ENCODE assay signal across 16 cellular contexts in the genomic region with DNA sequence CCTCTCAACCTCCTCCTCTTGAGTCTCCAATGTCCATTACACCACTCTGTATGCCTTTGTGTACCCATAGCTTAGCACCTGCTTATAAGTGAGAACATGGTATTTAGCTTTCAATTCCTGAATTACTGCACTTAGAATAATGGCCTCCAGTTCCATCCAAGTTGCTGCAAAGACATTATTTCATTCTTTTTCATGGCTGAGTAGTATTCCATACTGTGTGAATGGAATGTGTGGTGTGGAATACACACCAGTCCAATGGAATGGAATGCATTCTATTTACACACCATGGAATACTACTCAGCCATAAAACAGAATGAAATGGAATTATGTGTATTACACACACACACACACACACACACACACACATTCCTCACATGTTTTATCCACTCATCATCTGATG.
DNase-seq lines count a peak whose midpoint lies in the region; ATAC-seq and TF ChIP-seq lines count a peak whose summit lies in the region.
"Had no signal": no experiment of that assay in that cellular context is flagged by ENCODE, and none has a peak within 500 bp of the region (broad histone marks: within the 10 kb centered on the region; RNA-seq: fewer than 3 reads in every experiment).

No MANE protein-coding gene starts in this region.

- peaks cover 44% of the 10 kb centered on the region for H3K36me3 Mint-ChIP-seq in stimulated activated naive CD8-positive, alpha-beta T cell treated with anti-CD3 and anti-CD28 coated beads, Interleukin-15, Interleukin-2, amounts not matched to agents 100 ng/mL and 50 ng/mL, for 24 hours (ENCODE audit: low read depth)
- peaks cover 9% of the 10 kb centered on the region for H3K36me3 Mint-ChIP-seq in memory B cell
- H3K36me3 Mint-ChIP-seq: CD14-positive monocyte had no signal

- H3K27ac ChIP-seq in left lung (no peak overlapping the region), GM23248 (no peak overlapping the region)
- H3K27ac ChIP-seq: BLaER1, HL-60 had no signal

- TF ChIP-seq CTCF in left lung (IDR thresholded peaks at IDR 0.05), result no peak

- intact Hi-C loops in left lung (cut with DNase I), result no loop called here

- in situ Hi-C loops in GM23248 (cut with MboI), result no loop called here

- no peak for ATAC-seq in stimulated activated naive CD8-positive, alpha-beta T cell treated with anti-CD3 and anti-CD28 coated beads, Interleukin-15, Interleukin-2, amounts not matched to agents 100 U/mL and 50 U/mL, for 24 hours
- ATAC-seq in memory B cell (ENCODE audit: low read depth) (no peak), left lung (no peak)
- ATAC-seq: CD8-positive, alpha-beta T cell had no signal

- no peak for DNase-seq in stimulated activated naive CD8-positive, alpha-beta T cell treated with anti-CD3 and anti-CD28 coated beads, Interleukin-15, Interleukin-2, amounts not matched to agents 100 U/mL and 50 U/mL, for 24 hours
- DNase-seq in memory B cell (ENCODE audit: low spot score in 2 of 2) (no peak), NCI-H146 (lab: John Stamatoyannopoulos, UW) (no peak), left lung (no peak), GM23248 (no peak)
- DNase-seq: ACHN; Calu3; CD8-positive, alpha-beta T cell; DMS79 treated with DMSO at 0.1 percent for 48 hours; GF-D8; H9 had no signal

- no peak overlapping the region for H3K9ac ChIP-seq in GM23248
- H3K9ac ChIP-seq: BLaER1 had no signal

- H3K9me3 Mint-ChIP-seq in stimulated activated naive CD8-positive, alpha-beta T cell treated with anti-CD3 and anti-CD28 coated beads, Interleukin-15, Interleukin-2, amounts not matched to agents 100 ng/mL and 50 ng/mL, for 24 hours, result peaks cover 2% of the 10 kb centered on the region
- peaks cover 1% of the 10 kb centered on the region for H3K9me3 Mint-ChIP-seq in memory B cell
- H3K9me3 Mint-ChIP-seq: CD14-positive monocyte had no signal

- H4K20me1 ChIP-seq in GM23248 (ENCODE audit: insufficient read depth), result no peaks in the 10 kb centered on the region

- H3K36me3 ChIP-seq in left lung (no peaks in the 10 kb centered on the region), GM23248 (ENCODE audit: low read depth) (no peaks in the 10 kb centered on the region)

- peak overlapping the region; percentile 66 for H3K27ac Mint-ChIP-seq in stimulated activated naive CD8-positive, alpha-beta T cell treated with anti-CD3 and anti-CD28 coated beads, Interleukin-15, Interleukin-2, amounts not matched to agents 100 ng/mL and 50 ng/mL, for 24 hours
- H3K27ac Mint-ChIP-seq in memory B cell, result peak overlapping the region; percentile 87
- H3K27ac Mint-ChIP-seq: CD14-positive monocyte, H9 had no signal

- no peak overlapping the region for H3K4me2 ChIP-seq in GM23248 (ENCODE audit: unreplicated experiment)
- H3K4me2 ChIP-seq: BLaER1 had no signal

- no peaks in the 10 kb centered on the region for H3K9me3 ChIP-seq in left lung
- no peaks in the 10 kb centered on the region for H3K9me3 ChIP-seq in GM23248 (ENCODE audit: low read depth)
- H3K9me3 ChIP-seq: BLaER1 had no signal

- H3K79me2 ChIP-seq in GM23248 (ENCODE audit: insufficient read depth), result no peaks in the 10 kb centered on the region

- H3K4me3 ChIP-seq in left lung (no peak overlapping the region), GM23248 (no peak overlapping the region)
- H3K4me3 ChIP-seq: BLaER1 had no signal

- H3K4me3 Mint-ChIP-seq in stimulated activated naive CD8-positive, alpha-beta T cell treated with anti-CD3 and anti-CD28 coated beads, Interleukin-15, Interleukin-2, amounts not matched to agents 100 ng/mL and 50 ng/mL, for 24 hours, result no peak overlapping the region
- no peak overlapping the region for H3K4me3 Mint-ChIP-seq in memory B cell
- H3K4me3 Mint-ChIP-seq: CD14-positive monocyte; CD8-positive, alpha-beta T cell; H9 had no signal

- H3K9me2 ChIP-seq in GM23248 (ENCODE audit: insufficient read depth), result no peaks in the 10 kb centered on the region

- H3K4me1 ChIP-seq in left lung, result peaks cover 12 to 41% of the 10 kb centered on the region in 2 donors
- no peaks in the 10 kb centered on the region for H3K4me1 ChIP-seq in GM23248 (ENCODE audit: insufficient read depth)

- H3K27me3 ChIP-seq in left lung, result no peaks in the 10 kb centered on the region
- peaks cover 16% of the 10 kb centered on the region for H3K27me3 ChIP-seq in GM23248 (replicated peaks; ENCODE audit: insufficient read depth)
- H3K27me3 ChIP-seq: BLaER1 had no signal

- no peak overlapping the region for H2AFZ ChIP-seq in GM23248

- no peaks in the 10 kb centered on the region for H3F3A ChIP-seq in GM23248 (ENCODE audit: insufficient read depth)

- no peaks in the 10 kb centered on the region for H3K27me3 Mint-ChIP-seq in stimulated activated naive CD8-positive, alpha-beta T cell treated with anti-CD3 and anti-CD28 coated beads, Interleukin-15, Interleukin-2, amounts not matched to agents 100 ng/mL and 50 ng/mL, for 24 hours
- H3K27me3 Mint-ChIP-seq in memory B cell, result no peaks in the 10 kb centered on the region

- H3K4me1 Mint-ChIP-seq in stimulated activated naive CD8-positive, alpha-beta T cell treated with anti-CD3 and anti-CD28 coated beads, Interleukin-15, Interleukin-2, amounts not matched to agents 100 ng/mL and 50 ng/mL, for 24 hours (ENCODE audit: low read depth), result peaks cover 86% of the 10 kb centered on the region
- peaks cover 54% of the 10 kb centered on the region for H3K4me1 Mint-ChIP-seq in memory B cell

TF ChIP-seq in PFSK-1, 5 proteins besides CTCF, POLR2A, EP300 and RAD21:
- peak; percentile 35; the same call in 1 of the 2 replicates for TF ChIP-seq POLR2AphosphoS5 (IDR thresholded peaks at IDR 0.05; ENCODE audit: low read depth, low read length)
- TF ChIP-seq FOXP2 (optimal IDR thresholded peaks at IDR 0.05; ENCODE audit: borderline replicate concordance, extremely low read depth, extremely low read length, insufficient read depth), result no peak
